8 cellular contexts compared by ENCODE assay signal in the genomic region with DNA sequence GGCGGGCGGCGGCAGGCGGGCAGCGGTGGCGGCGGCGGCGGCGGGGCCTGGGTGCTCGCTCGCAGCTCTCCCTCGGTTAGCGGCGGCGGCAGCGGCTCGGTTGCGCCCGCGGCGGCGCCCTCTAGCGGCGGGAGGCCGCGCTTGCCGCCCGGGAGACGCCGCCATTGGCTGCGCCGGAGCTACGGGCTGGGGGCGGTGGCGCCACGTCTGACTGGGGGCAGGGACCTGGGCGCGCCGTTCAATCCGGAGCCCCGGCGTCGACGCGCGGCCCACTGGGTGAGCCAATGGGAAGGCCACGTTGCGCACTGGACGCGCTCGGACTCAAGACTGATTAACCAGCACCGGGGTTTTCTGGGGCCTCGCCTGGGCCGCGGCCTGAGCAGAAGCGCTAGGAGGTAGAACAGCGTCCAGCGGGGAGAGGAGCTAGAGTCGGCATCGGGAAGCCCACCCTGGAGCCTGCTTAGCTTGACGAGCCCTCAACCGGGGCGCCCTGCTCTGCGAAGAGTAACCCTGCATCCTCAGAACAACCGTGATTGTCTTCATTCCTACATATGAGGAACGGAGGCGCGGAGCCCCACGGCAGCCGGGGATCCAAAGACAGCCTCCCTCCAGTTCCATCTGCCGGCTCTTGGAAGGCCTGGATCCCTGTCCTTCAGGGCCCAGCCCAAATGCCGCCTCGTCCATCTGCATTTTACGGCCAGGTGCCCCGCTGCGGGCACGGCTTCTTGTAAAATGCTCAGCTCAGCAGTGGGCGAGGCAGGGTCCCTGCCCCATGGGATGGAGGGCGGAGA. TPM values are rescaled to one million over a fixed set of nuclear protein-coding genes. Genes with fewer than 3 reads are reported as not detected.
DNase-seq lines count a peak whose midpoint lies in the region; ATAC-seq, FAIRE-seq and TF ChIP-seq lines count a peak whose summit lies in the region.

A gene with protein sequence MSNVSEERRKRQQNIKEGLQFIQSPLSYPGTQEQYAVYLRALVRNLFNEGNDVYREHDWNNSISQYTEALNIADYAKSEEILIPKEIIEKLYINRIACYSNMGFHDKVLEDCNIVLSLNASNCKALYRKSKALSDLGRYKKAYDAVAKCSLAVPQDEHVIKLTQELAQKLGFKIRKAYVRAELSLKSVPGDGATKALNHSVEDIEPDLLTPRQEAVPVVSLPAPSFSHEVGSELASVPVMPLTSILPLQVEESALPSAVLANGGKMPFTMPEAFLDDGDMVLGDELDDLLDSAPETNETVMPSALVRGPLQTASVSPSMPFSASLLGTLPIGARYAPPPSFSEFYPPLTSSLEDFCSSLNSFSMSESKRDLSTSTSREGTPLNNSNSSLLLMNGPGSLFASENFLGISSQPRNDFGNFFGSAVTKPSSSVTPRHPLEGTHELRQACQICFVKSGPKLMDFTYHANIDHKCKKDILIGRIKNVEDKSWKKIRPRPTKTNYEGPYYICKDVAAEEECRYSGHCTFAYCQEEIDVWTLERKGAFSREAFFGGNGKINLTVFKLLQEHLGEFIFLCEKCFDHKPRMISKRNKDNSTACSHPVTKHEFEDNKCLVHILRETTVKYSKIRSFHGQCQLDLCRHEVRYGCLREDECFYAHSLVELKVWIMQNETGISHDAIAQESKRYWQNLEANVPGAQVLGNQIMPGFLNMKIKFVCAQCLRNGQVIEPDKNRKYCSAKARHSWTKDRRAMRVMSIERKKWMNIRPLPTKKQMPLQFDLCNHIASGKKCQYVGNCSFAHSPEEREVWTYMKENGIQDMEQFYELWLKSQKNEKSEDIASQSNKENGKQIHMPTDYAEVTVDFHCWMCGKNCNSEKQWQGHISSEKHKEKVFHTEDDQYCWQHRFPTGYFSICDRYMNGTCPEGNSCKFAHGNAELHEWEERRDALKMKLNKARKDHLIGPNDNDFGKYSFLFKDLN (minus strand): TSS at position 93 of the 791 bp plus-strand sequence. CDS start 14,904 bp downstream, outside the sequence.

- FAIRE-seq in GM12892 (lab: Jason Lieb, UNC), result peak; percentile 95

- intact Hi-C loops in left cardiac atrium (cut with DNase I), result loop anchor here in 1 of 2 donors (5.0 kb wide), 1 partner anchor 55 kb away; a partner anchor contains a TSS

- H3K4me1 Mint-ChIP-seq in progenitor cell of endocrine pancreas (ENCODE audit: low read depth), result peaks cover 42% of the 10 kb centered on the region

- ATAC-seq in HG02852 (IDR thresholded peaks at IDR 0.05; ENCODE audit: unreplicated experiment), result peak; percentile 87
- peak; percentile 98 for ATAC-seq in left cardiac atrium

- H3K27me3 Mint-ChIP-seq in progenitor cell of endocrine pancreas, result no peaks in the 10 kb centered on the region

- peak; percentile 85 for TF ChIP-seq CTCF in progenitor cell of endocrine pancreas (IDR thresholded peaks at IDR 0.05; ENCODE audit: unreplicated experiment)

- DNase-seq in GM12892 (ENCODE audit: insufficient read length), result peak; percentile 91
- peak; percentile 99 for DNase-seq in NCI-H146 (lab: John Stamatoyannopoulos, UW)
- DNase-seq in T-helper 1 cell, result peak; percentile 87 to 96 (median 89)
- peak; percentile 96 for DNase-seq in amniotic epithelial cell (ENCODE audit: low read depth)
- DNase-seq in left cardiac atrium, result peak; percentile 98
- DNase-seq in progenitor cell of endocrine pancreas (ENCODE audit: low spot score, unreplicated experiment), result peak; percentile 93
- peak; percentile 97 for DNase-seq in ureter (ENCODE audit: low spot score)

- TF ChIP-seq POLR2A in GM12892 (IDR thresholded peaks at IDR 0.05; ENCODE audit: low read depth, low read length), result peak; percentile 98

- no peaks in the 10 kb centered on the region for H3K9me3 Mint-ChIP-seq in progenitor cell of endocrine pancreas (ENCODE audit: low read depth)

- peak within 1 kb of the TSS; percentile 99 for H3K27ac Mint-ChIP-seq in progenitor cell of endocrine pancreas

- peaks cover 5% of the 10 kb centered on the region for H3K36me3 Mint-ChIP-seq in progenitor cell of endocrine pancreas (ENCODE audit: insufficient read depth)

- H3K4me3 Mint-ChIP-seq in progenitor cell of endocrine pancreas (ENCODE audit: low read depth), result peak within 1 kb of the TSS; percentile 87

RNA-seq across cellular contexts. Expression of the gene that starts here (rescaled TPM):
- 85.5 TPM for polyA plus RNA-seq in GM12892 (2012; ENCODE audit: missing spikeins)
- 10 to 100 TPM; 24.0 to 28.2 TPM for total RNA-seq in left cardiac atrium
- total RNA-seq in progenitor cell of endocrine pancreas, result 63.9 and 68.7 TPM in 2 replicates
- 64.1 TPM for total RNA-seq in ureter

Comparison
In these comparisons a context has a peak if more than half of its experiments do, and no peak if none do; other contexts are left out.
1. Peak in every context shown above with its lines: DNase-seq and ATAC-seq.